Comparison of ENCODE assay signal across 38 cellular contexts in genomic region chr2:44979581-44979980, GRCh38. TPM values are rescaled to one million over a fixed set of nuclear protein-coding genes. Genes with fewer than 3 reads are reported as not detected.
"Had no signal": no experiment of that assay in that cellular context is flagged by ENCODE, and none has a peak within 500 bp of the region (broad histone marks: within the 10 kb centered on the region; RNA-seq: fewer than 3 reads in every experiment).

No MANE protein-coding gene starts in this region.

- H3K9me3 ChIP-seq: adrenal gland, ascending aorta, body of pancreas, breast epithelium had no signal

- FAIRE-seq: astrocyte, bronchial epithelial cell had no signal

- H3K27me3 ChIP-seq: ascending aorta, body of pancreas, brain microvascular endothelial cell, breast epithelium, cardiac muscle cell had no signal

- H3K27ac ChIP-seq: adrenal gland, ascending aorta, body of pancreas, brain microvascular endothelial cell, breast epithelium, cardiac muscle cell had no signal

- H3K4me3 ChIP-seq: adrenal gland, ascending aorta, body of pancreas, breast epithelium, cardiac muscle cell had no signal

- DNase-seq: activated gamma-delta T cell; activated gamma-delta T cell treated with Interleukin-2 at 50 U/mL for 16 hours; activated naive CD4-positive, alpha-beta T cell; activated naive CD4-positive, alpha-beta T cell treated with anti-CD3 and anti-CD28 coated beads for 36 hours; activated naive CD4-positive, alpha-beta T cell treated with anti-CD3 and anti-CD28 coated beads, Interleukin-2, amount 10 ng/mL, durations not matched to agents 7 days and 5 days; activated naive CD4-positive, alpha-beta T cell treated with anti-CD3 and anti-CD28 coated beads, Interleukin-2, amount 50 U/mL, for 16 hours; activated naive CD4-positive, alpha-beta T cell treated with Interleukin-2 at 50 U/mL for 16 hours; activated naive CD8-positive, alpha-beta T cell treated with anti-CD3 and anti-CD28 coated beads for 36 hours; activated naive CD8-positive, alpha-beta T cell treated with anti-CD3 and anti-CD28 coated beads, Interleukin-2, amount 10 ng/mL, durations not matched to agents 7 days and 5 days; activated naive CD8-positive, alpha-beta T cell treated with anti-CD3 and anti-CD28 coated beads, Interleukin-2, amount 50 U/mL, for 24 hours; activated T-cell treated with anti-CD3 and anti-CD28 coated beads for 4 hours; activated T-cell treated with anti-CD3 and anti-CD28 coated beads, Interleukin-2, amount 50 U/mL, for 1 hour; activated T-cell treated with anti-CD3 and anti-CD28 coated beads, Interleukin-2, amount 50 U/mL, for 24 hours; activated T-cell treated with anti-CD3 and anti-CD28 coated beads, Interleukin-2, amount 50 U/mL, for 4 hours; activated T-cell treated with anti-CD3 and anti-CD28 coated beads, Interleukin-2, amount 50 U/mL, for 48 hours; activated T-cell treated with anti-CD3 and anti-CD28 coated beads, Interleukin-2, amount 50 U/mL, for 72 hours; adrenal gland; amniotic stem cell; amygdala; anterior cingulate cortex; aorta; body of pancreas; brain microvascular endothelial cell; caudate nucleus; central memory CD4-positive, alpha-beta T cell; cerebellar nuclear complex had no signal

- H3K36me3 ChIP-seq: adrenal gland, ascending aorta, brain microvascular endothelial cell, breast epithelium, cardiac muscle cell had no signal

RNA-seq across cellular contexts. Expression of gene SIX2, which starts 29.7 kb away (rescaled TPM):
- total RNA-seq: activated naive CD4-positive, alpha-beta T cell treated with anti-CD3 and anti-CD28 coated beads for 36 hours; activated naive CD4-positive, alpha-beta T cell treated with anti-CD3 and anti-CD28 coated beads, Interleukin-2, amount 50 U/mL, for 72 hours; activated naive CD8-positive, alpha-beta T cell treated with anti-CD3 and anti-CD28 coated beads for 36 hours; activated naive CD8-positive, alpha-beta T cell treated with anti-CD3 and anti-CD28 coated beads, Interleukin-2, amount 10 ng/mL, durations not matched to agents 7 days and 5 days; activated T-cell treated with anti-CD3 and anti-CD28 coated beads, Interleukin-2, amount 50 U/mL, for 4 hours; activated T-helper 1 cell treated with anti-CD3 and anti-CD28 coated beads, Interleukin-12 subunit alpha, Interleukin-12 subunit beta, Interleukin-2, Interleukin-4 antibody, amounts not matched to agents 30 ng/mL and 10 ng/mL and 1 ng/mL, durations not matched to agents 14 hours and 24 hours and 36 hours; activated T-helper 17 cell treated with anti-CD3 and anti-CD28 coated beads, Interleukin-2, amount 50 U/mL, for 72 hours; activated T-helper 2 cell treated with anti-CD3 and anti-CD28 coated beads, Interferon-gamma antibody, Interleukin-2, Interleukin-4, amounts not matched to agents 10 μg/mL and 5 μg/mL and 100 μg/mL, durations not matched to agents 14 hours and 24 hours and 36 hours had no signal

RNA-seq across cellular contexts. Expression of gene SIX3, which starts 38.1 kb away (rescaled TPM):
- total RNA-seq: activated naive CD4-positive, alpha-beta T cell treated with anti-CD3 and anti-CD28 coated beads for 36 hours; activated naive CD4-positive, alpha-beta T cell treated with anti-CD3 and anti-CD28 coated beads, Interleukin-2, amount 50 U/mL, for 72 hours; activated naive CD8-positive, alpha-beta T cell treated with anti-CD3 and anti-CD28 coated beads for 36 hours; activated naive CD8-positive, alpha-beta T cell treated with anti-CD3 and anti-CD28 coated beads, Interleukin-2, amount 10 ng/mL, durations not matched to agents 7 days and 5 days; activated T-cell treated with anti-CD3 and anti-CD28 coated beads, Interleukin-2, amount 50 U/mL, for 72 hours; activated T-helper 1 cell treated with anti-CD3 and anti-CD28 coated beads, Interleukin-12 subunit alpha, Interleukin-12 subunit beta, Interleukin-2, Interleukin-4 antibody, amounts not matched to agents 30 ng/mL and 10 ng/mL and 1 ng/mL, durations not matched to agents 14 hours and 24 hours and 36 hours; activated T-helper 17 cell treated with anti-CD3 and anti-CD28 coated beads, Interleukin-2, amount 50 U/mL, for 72 hours; adrenal gland; aorta; ascending aorta; breast epithelium; bronchial epithelial cell; cardiac muscle cell; cardiac septum; cerebellum; chondrocyte had no signal
